ENCODE assay signal across 8 cellular contexts in the genomic region with DNA sequence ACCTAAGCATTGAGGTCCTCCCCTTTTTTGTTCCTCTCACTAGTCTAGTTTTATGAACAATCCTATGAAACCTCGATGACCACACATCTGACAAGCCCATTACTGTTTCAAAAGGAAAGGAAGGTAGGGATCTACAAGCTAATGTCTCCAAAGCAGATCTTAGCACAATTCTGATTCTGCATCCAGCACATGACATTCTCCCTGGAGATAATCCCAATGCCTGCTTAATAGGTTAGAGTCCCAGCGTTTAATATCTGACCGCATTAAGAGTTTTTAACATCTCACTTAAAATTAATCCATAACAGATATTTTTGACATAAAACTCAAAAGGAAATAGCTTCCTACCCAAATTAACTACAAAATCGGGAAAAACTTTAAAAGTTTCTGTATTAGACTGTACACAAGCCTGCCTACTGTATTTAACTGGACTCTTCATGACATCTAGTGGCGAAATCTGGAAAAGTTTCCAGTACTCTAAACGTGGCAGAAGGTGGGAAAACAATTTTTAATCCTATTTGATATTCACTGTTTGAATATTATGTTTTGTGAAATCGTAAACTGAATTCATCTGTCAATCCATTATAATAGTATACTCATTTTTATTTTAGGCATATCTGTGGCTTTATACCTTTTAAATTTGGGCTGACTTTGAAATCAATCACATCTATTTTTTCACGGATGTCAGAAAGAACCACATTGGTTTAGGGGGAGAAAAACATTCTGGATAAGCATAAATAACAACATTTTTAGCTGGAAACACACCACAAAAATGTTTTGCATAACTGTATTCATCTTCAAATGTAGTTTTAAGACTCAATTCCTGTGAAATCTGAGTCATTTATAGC.
DNase-seq lines count a peak whose midpoint lies in the region; ATAC-seq, FAIRE-seq and TF ChIP-seq lines count a peak whose summit lies in the region.

No MANE protein-coding gene starts in this region.

- no peak overlapping the region for H3K4me3 Mint-ChIP-seq in CD14-positive monocyte

- peaks cover 0 to 5% (median 2%) of the 10 kb centered on the region in 7 donors for H3K9me3 Mint-ChIP-seq in CD14-positive monocyte

- peaks cover 0 to 3% (median 0%) of the 10 kb centered on the region in 3 donors for H3K27me3 ChIP-seq in psoas muscle (ENCODE audit: insufficient read depth in 3 of 3, low read length in 2 of 3)

- no peaks in the 10 kb centered on the region for H3K9me3 ChIP-seq in psoas muscle

- TF ChIP-seq POLR2A in NB4 (IDR thresholded peaks at IDR 0.05; ENCODE audit: extremely low read depth, insufficient read length): no peak

- H3K27ac ChIP-seq in psoas muscle: no peak overlapping the region

- H3K4me3 ChIP-seq in NB4 (ENCODE audit: low read depth, low read length): no peak overlapping the region
- H3K4me3 ChIP-seq in psoas muscle: no peak overlapping the region

- H3K36me3 ChIP-seq in psoas muscle (ENCODE audit: insufficient read depth in 1 of 2, low read depth in 1 of 2): no peaks in the 10 kb centered on the region

- ATAC-seq in GM19324 (IDR thresholded peaks at IDR 0.05; ENCODE audit: low FRiP score, unreplicated experiment) (peak; percentile 52), psoas muscle (peak in 3 of 4 donors; percentile 52 to 91 (median 65))

- peak; percentile 95 for FAIRE-seq in frontal cortex (lab: Jason Lieb, UNC)

- peaks cover 0 to 2% (median 0%) of the 10 kb centered on the region in 3 donors for H3K27me3 Mint-ChIP-seq in CD14-positive monocyte (ENCODE audit: low read depth in 3 of 3)

- H3K4me1 Mint-ChIP-seq in CD14-positive monocyte: peaks cover 36% of the 10 kb centered on the region

- WGBS in psoas muscle, 3 donors: 26 to 28% (median 27%) methylated on average over 8 of the region's 8 CpGs

- no peak for DNase-seq in CD14-positive monocyte (ENCODE audit: low spot score)
- peak; percentile 55 for DNase-seq in NB4 (ENCODE audit: low read depth)
- peak; percentile 18 for DNase-seq in SKM-1 (lab: John Stamatoyannopoulos, UW; ENCODE audit: unreplicated experiment)
- peak; percentile 52 to 54 for DNase-seq in frontal cortex (ENCODE audit: low spot score in 2 of 2)
- no peak for DNase-seq in psoas muscle
- DNase-seq in stimulated activated CD4-positive, alpha-beta T cell treated with anti-CD3 and anti-CD28 coated beads, Interleukin-15, amount 100 ng/mL, for 24 hours: no peak
- DNase-seq in islet precursor cell: no peak

- no peak overlapping the region for H3K27ac Mint-ChIP-seq in CD14-positive monocyte

- intact Hi-C loops in CD14-positive monocyte (cut with micrococcal nuclease): loop anchor here (5.0 to 10.0 kb wide), 2 partner anchors 801 to 1159 kb away; no protein-coding TSS in a partner anchor
- intact Hi-C loops in psoas muscle (cut with DNase I): loop anchor here (5.0 to 10.0 kb wide), 8 partner anchors 791 to 1479 kb away; a partner anchor contains a TSS

- H3K4me1 ChIP-seq in psoas muscle: peaks cover 15% of the 10 kb centered on the region

- H3K36me3 Mint-ChIP-seq in CD14-positive monocyte: no peaks in the 10 kb centered on the region

- TF ChIP-seq CTCF in CD14-positive monocyte (IDR thresholded peaks at IDR 0.05) (peak; percentile 88), NB4 (IDR thresholded peaks at IDR 0.05; ENCODE audit: low read depth, low read length) (peak; percentile 40), psoas muscle (IDR thresholded peaks at IDR 0.05) (peak; percentile 72)

Comparison
In these comparisons a context has a peak if more than half of its experiments do, and no peak if none do; other contexts are left out.
1. DNase-seq: peak in NB4 (single experiment), SKM-1 (single experiment) and frontal cortex (2 of 2); none in CD14-positive monocyte (single experiment), psoas muscle (0 of 2), stimulated activated CD4-positive, alpha-beta T cell treated with anti-CD3 and anti-CD28 coated beads, Interleukin-15, amount 100 ng/mL, for 24 hours (single experiment) and islet precursor cell (single experiment).
2. Peak in every context shown above with its lines, with median percentiles within 50 percentile points of each other: CTCF ChIP-seq.